Comparison of ENCODE assay signal across 8 cellular contexts in genomic region chr7:107563072-107563760, GRCh38. TPM values are rescaled to one million over a fixed set of nuclear protein-coding genes. Genes with fewer than 3 reads are reported as not detected.
DNase-seq lines count a peak whose midpoint lies in the region; ATAC-seq, FAIRE-seq and TF ChIP-seq lines count a peak whose summit lies in the region.

No MANE protein-coding gene starts in this region.

- peaks cover 0 to 49% (median 37%) of the 10 kb centered on the region in 5 donors for H3K4me1 ChIP-seq in subcutaneous abdominal adipose tissue (ENCODE audit: control insufficient read depth in 5 of 5, insufficient read depth in 5 of 5, low read length in 5 of 5)

- TF ChIP-seq CTCF in bronchial epithelial cell (IDR thresholded peaks at IDR 0.05; ENCODE audit: insufficient read depth, low read length, severe bottlenecking): no peak

- H3K4me3 ChIP-seq in bronchial epithelial cell (ENCODE audit: low read depth, low read length) (peak overlapping the region; percentile 81), subcutaneous abdominal adipose tissue (ENCODE audit: low read depth in 1 of 5, low read length in 5 of 5) (peak overlapping the region; percentile 79 to 99 (median 97))

- H3K27me3 ChIP-seq in bronchial epithelial cell (ENCODE audit: control insufficient read depth, insufficient read depth, low read length): no peaks in the 10 kb centered on the region
- no peaks in the 10 kb centered on the region for H3K27me3 ChIP-seq in subcutaneous abdominal adipose tissue (ENCODE audit: control insufficient read depth in 5 of 5, insufficient read depth in 4 of 5, low read length in 5 of 5)

- peak; percentile 78 for ATAC-seq in Right ventricle myocardium inferior
- peak; percentile 64 for ATAC-seq in HG02943 (IDR thresholded peaks at IDR 0.05; ENCODE audit: low read depth, unreplicated experiment)
- peak; percentile 59 for ATAC-seq in left colon

- H3K9ac ChIP-seq in subcutaneous abdominal adipose tissue (ENCODE audit: low read length in 5 of 5): peak overlapping the region; percentile 28 to 98 (median 97)

- intact Hi-C loops in Right ventricle myocardium inferior (cut with DNase I) (loop anchor here (5.0 kb wide), 1 partner anchor 81 kb away; no protein-coding TSS in a partner anchor), cardiac septum (cut with DNase I) (loop anchor here (10.0 kb wide), 1 partner anchor 52 kb away; no protein-coding TSS in a partner anchor), left colon (cut with DNase I, micrococcal nuclease) (no loop called here)

- no peaks in the 10 kb centered on the region for H3K9me3 ChIP-seq in subcutaneous abdominal adipose tissue (ENCODE audit: control insufficient read depth in 5 of 5, low read length in 5 of 5)

- H3K36me3 ChIP-seq in bronchial epithelial cell (ENCODE audit: control insufficient read depth, insufficient read depth, low read length) (no peaks in the 10 kb centered on the region), subcutaneous abdominal adipose tissue (ENCODE audit: control insufficient read depth in 5 of 5, insufficient read depth in 5 of 5, low read length in 5 of 5) (peaks cover 0 to 5% (median 0%) of the 10 kb centered on the region in 5 donors)

- FAIRE-seq in bronchial epithelial cell (lab: Jason Lieb, UNC) (no peak), RCC 7860 (lab: Jason Lieb, UNC) (no peak)

- H3K27ac ChIP-seq in subcutaneous abdominal adipose tissue (ENCODE audit: low read depth, low read length): peak overlapping the region; percentile 94

- peak; percentile 80 for DNase-seq in Right ventricle myocardium inferior (ENCODE audit: missing footprints)
- DNase-seq in cardiac septum (ENCODE audit: low spot score): no peak
- peak; percentile 83 for DNase-seq in NCI-H2227 (lab: John Stamatoyannopoulos, UW; ENCODE audit: unreplicated experiment)
- peak; percentile 21 for DNase-seq in bronchial epithelial cell (ENCODE audit: low read depth)
- DNase-seq in left colon: no peak
- DNase-seq in RCC 7860 (ENCODE audit: low spot score): no peak

RNA-seq across cellular contexts. Expression of gene COG5, which starts 0.5 kb away (rescaled TPM):
- 55.8 TPM for total RNA-seq in Right ventricle myocardium inferior
- 43.9 TPM for total RNA-seq in cardiac septum
- total RNA-seq in bronchial epithelial cell: 36.3 and 53.3 TPM in 2 replicates
- 10 to 100 TPM; 39.7 to 45.8 TPM for total RNA-seq in left colon

RNA-seq across cellular contexts. Expression of gene DUS4L, which starts 0.6 kb away (rescaled TPM):
- total RNA-seq in Right ventricle myocardium inferior: 7.7 TPM
- 7.9 TPM for total RNA-seq in cardiac septum
- 9.2 and 9.7 TPM in 2 replicates for total RNA-seq in bronchial epithelial cell
- 1 to 10 TPM; 5.6 to 6.7 TPM for total RNA-seq in left colon

RNA-seq across cellular contexts. Expression of gene BCAP29, which starts 16.8 kb away (rescaled TPM):
- 113 TPM for total RNA-seq in Right ventricle myocardium inferior
- 109 TPM for total RNA-seq in cardiac septum
- 25.0 and 30.6 TPM in 2 replicates for total RNA-seq in bronchial epithelial cell
- 10 to 100 TPM; 64.9 to 72.7 TPM for total RNA-seq in left colon

Comparison
In these comparisons a context has a peak if more than half of its experiments do, and no peak if none do; other contexts are left out.
1. DNase-seq: peak in Right ventricle myocardium inferior (single experiment), NCI-H2227 (single experiment) and bronchial epithelial cell (single experiment); none in cardiac septum (single experiment), left colon (0 of 2) and RCC 7860 (single experiment).
2. intact Hi-C loops: an anchor here in Right ventricle myocardium inferior (5.0 kb wide) and cardiac septum (10.0 kb wide); none called in left colon.
3. Peak in every context shown above with its lines, with median percentiles within 50 percentile points of each other: ATAC-seq.